In genomic region chr3:52892625-52893311, GRCh38 we compare ENCODE assay signal across 8 cellular contexts. TPM values are rescaled to one million over a fixed set of nuclear protein-coding genes. Genes with fewer than 3 reads are reported as not detected.
DNase-seq lines count a peak whose midpoint lies in the region; ATAC-seq and TF ChIP-seq lines count a peak whose summit lies in the region.

No MANE protein-coding gene starts in this region.

- H3K4me3 Mint-ChIP-seq in CD4-positive, alpha-beta T cell, result peak overlapping the region; percentile 88
- peak overlapping the region; percentile 68 for H3K4me3 Mint-ChIP-seq in natural killer cell treated with Interleukin-12 subunit alpha and Interleukin-12 subunit beta and Interleukin-15 and Interleukin-18, amount 100 ng/mL, for 72 hours

- intact Hi-C loops in CD4-positive, alpha-beta T cell (cut with DNase I, micrococcal nuclease), result loop anchor here in 1 of 2 experiments (10.0 kb wide), 2 partner anchors 358 to 362 kb away; partner anchors contain the start of genes NT5DC2, TKT and UQCC5
- intact Hi-C loops in ascending aorta (cut with DNase I), result loop anchor here (10.0 kb wide), 1 partner anchor 358 kb away; the partner anchor contains the start of genes NT5DC2 and UQCC5

- H3K27ac Mint-ChIP-seq in CD4-positive, alpha-beta T cell, result peak overlapping the region; percentile 87
- peak overlapping the region; percentile 27 to 53 for H3K27ac Mint-ChIP-seq in natural killer cell treated with Interleukin-12 subunit alpha and Interleukin-12 subunit beta and Interleukin-15 and Interleukin-18, amount 100 ng/mL, for 72 hours

- peaks cover 75% of the 10 kb centered on the region for H3K4me1 Mint-ChIP-seq in CD4-positive, alpha-beta T cell (ENCODE audit: low read depth)
- peaks cover 40 to 51% of the 10 kb centered on the region in 2 donors for H3K4me1 Mint-ChIP-seq in natural killer cell treated with Interleukin-12 subunit alpha and Interleukin-12 subunit beta and Interleukin-15 and Interleukin-18, amount 100 ng/mL, for 72 hours (ENCODE audit: low read depth in 2 of 2)

- H3K9me3 ChIP-seq in CD4-positive, alpha-beta T cell (ENCODE audit: control insufficient read depth, low read length), result no peaks in the 10 kb centered on the region
- H3K9me3 ChIP-seq in ascending aorta, result no peaks in the 10 kb centered on the region

- peaks cover 22 to 56% of the 10 kb centered on the region in 2 donors for H3K4me1 ChIP-seq in ascending aorta

- CTCF ChIA-PET in CD4-positive, alpha-beta T cell (lab: Charles Lee), result interaction anchor here (0.6 to 1.5 kb wide), 11 partner anchors 9 to 455 kb away, joined by 3 to 4 read pairs (median 3); partner anchors contain the start of gene SFMBT1

- POLR2A ChIA-PET in CD4-positive, alpha-beta T cell (lab: Charles Lee), result interaction anchor here (1.2 to 1.7 kb wide), 5 partner anchors 10 to 153 kb away, joined by 3 to 7 read pairs (median 5); partner anchors contain the start of gene SFMBT1

- H3K4me3 ChIP-seq in NB4 (ENCODE audit: low read depth, low read length) (peak overlapping the region; percentile 8), ascending aorta (peak overlapping the region; percentile 7 to 46)

- no peak overlapping the region for H3K27ac ChIP-seq in CD4-positive, alpha-beta T cell (ENCODE audit: low read depth, low read length)
- peak overlapping the region; percentile 80 to 87 for H3K27ac ChIP-seq in ascending aorta

- no peaks in the 10 kb centered on the region for H3K36me3 ChIP-seq in ascending aorta

- peak; percentile 41 for TF ChIP-seq CTCF in CD4-positive, alpha-beta T cell (IDR thresholded peaks at IDR 0.05)
- TF ChIP-seq CTCF in NB4 (IDR thresholded peaks at IDR 0.05; ENCODE audit: low read depth, low read length), result peak; percentile 4
- peak in 1 of 3 experiments; percentile 14 for TF ChIP-seq CTCF in ascending aorta (IDR thresholded peaks at IDR 0.05)

- DNase-seq in CD4-positive, alpha-beta T cell, result peak in 5 of 10 experiments; percentile 11 to 19 (median 19)
- peak; percentile 34 for DNase-seq in NB4 (ENCODE audit: low read depth)
- DNase-seq in ascending aorta (ENCODE audit: low spot score in 2 of 2), result no peak
- DNase-seq in natural killer cell treated with Interleukin-12 subunit alpha and Interleukin-12 subunit beta and Interleukin-15 and Interleukin-18, amount 100 ng/mL, for 72 hours (ENCODE audit: low spot score), result no peak
- DNase-seq in middle frontal gyrus (ENCODE audit: extremely low spot score, low spot score), result no peak
- no peak for DNase-seq in NCI-H2081 (lab: John Stamatoyannopoulos, UW)

- H3K9me3 Mint-ChIP-seq in CD4-positive, alpha-beta T cell, result no peaks in the 10 kb centered on the region
- H3K9me3 Mint-ChIP-seq in natural killer cell treated with Interleukin-12 subunit alpha and Interleukin-12 subunit beta and Interleukin-15 and Interleukin-18, amount 100 ng/mL, for 72 hours, result no peaks in the 10 kb centered on the region

- H3K27me3 ChIP-seq in CD4-positive, alpha-beta T cell (ENCODE audit: control insufficient read depth, insufficient read depth, low read length), result no peaks in the 10 kb centered on the region
- H3K27me3 ChIP-seq in ascending aorta, result no peaks in the 10 kb centered on the region

- H3K36me3 Mint-ChIP-seq in CD4-positive, alpha-beta T cell (ENCODE audit: low read depth), result peaks cover 17% of the 10 kb centered on the region
- no peaks in the 10 kb centered on the region for H3K36me3 Mint-ChIP-seq in natural killer cell treated with Interleukin-12 subunit alpha and Interleukin-12 subunit beta and Interleukin-15 and Interleukin-18, amount 100 ng/mL, for 72 hours

- TF ChIP-seq POLR2A in NB4 (IDR thresholded peaks at IDR 0.05; ENCODE audit: extremely low read depth, insufficient read length), result no peak

- ATAC-seq in CD4-positive, alpha-beta T cell (ENCODE audit: poor library complexity), result peak; percentile 14
- no peak for ATAC-seq in natural killer cell treated with Interleukin-12 subunit alpha and Interleukin-12 subunit beta and Interleukin-15 and Interleukin-18, amount 100 ng/mL, for 72 hours
- ATAC-seq in GM18520 (IDR thresholded peaks at IDR 0.05; ENCODE audit: unreplicated experiment) (no peak), HG03460 (IDR thresholded peaks at IDR 0.05; ENCODE audit: unreplicated experiment) (no peak)

- H3K27me3 Mint-ChIP-seq in CD4-positive, alpha-beta T cell, result no peaks in the 10 kb centered on the region
- no peaks in the 10 kb centered on the region for H3K27me3 Mint-ChIP-seq in natural killer cell treated with Interleukin-12 subunit alpha and Interleukin-12 subunit beta and Interleukin-15 and Interleukin-18, amount 100 ng/mL, for 72 hours

RNA-seq across cellular contexts. Expression of gene STIMATE, which starts 4.6 kb away (rescaled TPM):
- 10 to 100 TPM; 39.8 to 42.6 TPM for total RNA-seq in CD4-positive, alpha-beta T cell
- total RNA-seq in ascending aorta, result 18.9 TPM
- total RNA-seq in natural killer cell treated with Interleukin-12 subunit alpha and Interleukin-12 subunit beta and Interleukin-15 and Interleukin-18, amount 100 ng/mL, for 72 hours, result 10 to 100 TPM; 19.8 to 31.1 TPM

RNA-seq across cellular contexts. Expression of gene MUSTN1, which starts 57.9 kb away (rescaled TPM):
- 10 to 100 TPM; 10.7 to 11.3 TPM for total RNA-seq in CD4-positive, alpha-beta T cell
- 132 TPM for total RNA-seq in ascending aorta
- 1 to 10 TPM in 1 of 2 donors, not detected in 1; 1.3 TPM for total RNA-seq in natural killer cell treated with Interleukin-12 subunit alpha and Interleukin-12 subunit beta and Interleukin-15 and Interleukin-18, amount 100 ng/mL, for 72 hours

Comparison
In these comparisons a context has a peak if more than half of its experiments do, and no peak if none do; other contexts are left out.
1. RNA of gene MUSTN1, which starts 57.9 kb away (total RNA-seq): 132 TPM in ascending aorta (single experiment); 10.7 to 11.3 TPM in CD4-positive, alpha-beta T cell and 1.3 TPM in natural killer cell treated with Interleukin-12 subunit alpha and Interleukin-12 subunit beta and Interleukin-15 and Interleukin-18, amount 100 ng/mL, for 72 hours; every median in the first group is over 10 times any median in the second.